In genomic region chr12:14417717-14418116, GRCh38 we compare ENCODE assay signal across 8 cellular contexts. TPM values are rescaled to one million over a fixed set of nuclear protein-coding genes. Genes with fewer than 3 reads are reported as not detected.
DNase-seq lines count a peak whose midpoint lies in the region; ATAC-seq and TF ChIP-seq lines count a peak whose summit lies in the region.

No MANE protein-coding gene starts in this region.

- H3K27ac ChIP-seq in A673 (ENCODE audit: low read depth, low read length, poor library complexity, severe bottlenecking) (peak overlapping the region; percentile 78), brain microvascular endothelial cell (peak overlapping the region; percentile 68), iPS DF 6.9 (ENCODE audit: low read length) (no peak overlapping the region), skeletal muscle tissue (ENCODE audit: low read depth, low read length) (peak overlapping the region; percentile 72)

- H3K36me3 ChIP-seq in A673 (ENCODE audit: insufficient read depth, low read length, poor library complexity, severe bottlenecking), result peaks cover 15% of the 10 kb centered on the region
- no peaks in the 10 kb centered on the region for H3K36me3 ChIP-seq in brain microvascular endothelial cell (replicated peaks)
- no peaks in the 10 kb centered on the region; the same call in 1 of the 2 replicates for H3K36me3 ChIP-seq in iPS DF 6.9 (ENCODE audit: control insufficient read depth, insufficient read depth, low read length)
- peaks cover 2 to 6% (median 5%) of the 10 kb centered on the region in 3 donors for H3K36me3 ChIP-seq in skeletal muscle tissue (ENCODE audit: control insufficient read depth in 3 of 3, insufficient read depth in 3 of 3, low read length in 3 of 3)

- intact Hi-C loops in A673 (cut with micrococcal nuclease; ENCODE audit: unreplicated experiment), result loop anchor here (1.0 to 2.0 kb wide), 3 partner anchors 51 to 177 kb away; no protein-coding TSS in a partner anchor

- POLR2A ChIA-PET in A673 (lab: Charles Lee; ENCODE audit: low non-redundant PET), result interaction anchor here (0.7 to 0.8 kb wide), 2 partner anchors 1281 to 1681 kb away, joined by 3 read pairs; no protein-coding TSS in a partner anchor

- H3K4me1 ChIP-seq in A673 (ENCODE audit: insufficient read depth, low read length, poor library complexity, severe bottlenecking) (peaks cover 50% of the 10 kb centered on the region), iPS DF 6.9 (ENCODE audit: control insufficient read depth, insufficient read depth, low read length) (peaks cover 1% of the 10 kb centered on the region; the same call in 1 of the 2 replicates), skeletal muscle tissue (ENCODE audit: control insufficient read depth in 3 of 3, insufficient read depth in 3 of 3, low read length in 3 of 3) (peaks cover 0 to 3% (median 0%) of the 10 kb centered on the region in 3 donors)

- ATAC-seq in HG03342 (IDR thresholded peaks at IDR 0.05; ENCODE audit: unreplicated experiment) (no peak), HG02973 (IDR thresholded peaks at IDR 0.05; ENCODE audit: unreplicated experiment) (no peak)

- no peaks in the 10 kb centered on the region for H3K27me3 ChIP-seq in A673 (replicated peaks; ENCODE audit: insufficient read depth, low read depth, low read length, poor library complexity)
- H3K27me3 ChIP-seq in brain microvascular endothelial cell (replicated peaks), result no peaks in the 10 kb centered on the region
- no peaks in the 10 kb centered on the region for H3K27me3 ChIP-seq in iPS DF 6.9 (ENCODE audit: control insufficient read depth, insufficient read depth, low read length)
- H3K27me3 ChIP-seq in skeletal muscle tissue (ENCODE audit: control insufficient read depth in 3 of 3, insufficient read depth in 3 of 3, low read length in 3 of 3), result no peaks in the 10 kb centered on the region

- TF ChIP-seq CTCF in A673 (conservative IDR thresholded peaks at IDR 0.05; ENCODE audit: low read depth, low read length), result no peak
- TF ChIP-seq CTCF in brain microvascular endothelial cell (IDR thresholded peaks at IDR 0.05; ENCODE audit: low read depth, low read length, missing control alignments), result no peak

- CTCF ChIA-PET in A673 (lab: Charles Lee), result interaction anchor here (0.8 to 2.2 kb wide), 3 partner anchors 36 to 351 kb away, joined by 3 to 15 read pairs (median 7); no protein-coding TSS in a partner anchor

- peak overlapping the region; percentile 34 for H3K4me3 ChIP-seq in A673 (ENCODE audit: low read depth, low read length, poor library complexity, severe bottlenecking)
- no peak overlapping the region for H3K4me3 ChIP-seq in brain microvascular endothelial cell (ENCODE audit: low read depth, low read length)
- no peak overlapping the region for H3K4me3 ChIP-seq in iPS DF 6.9 (ENCODE audit: low read length)
- peak overlapping the region; percentile 41 to 67 (median 46) for H3K4me3 ChIP-seq in skeletal muscle tissue (ENCODE audit: low read length in 3 of 3)

- in situ Hi-C loops in brain microvascular endothelial cell (cut with HindIII; ENCODE audit: low pct_ligation_motif_present, low sequenced_read_pairs), result no loop called here

- DNase-seq in A673 (ENCODE audit: low spot score), result peak; percentile 90
- peak; percentile 60 for DNase-seq in HCEC 1CT
- DNase-seq in T-helper 9 cell, result peak; percentile 53
- DNase-seq in brain microvascular endothelial cell, result peak; percentile 96
- DNase-seq in iPS DF 6.9 (ENCODE audit: low read depth, low spot score), result peak; percentile 75

- no CpG with 5 or more reads among the region's 3 CpGs for WGBS in iPS DF 6.9 (ENCODE audit: insufficient coverage, insufficient read length)

- H3K9me3 ChIP-seq in A673 (ENCODE audit: low read depth, low read length, poor library complexity, severe bottlenecking) (peaks cover 17% of the 10 kb centered on the region), iPS DF 6.9 (ENCODE audit: control insufficient read depth, insufficient read depth, low read length) (no peaks in the 10 kb centered on the region), skeletal muscle tissue (ENCODE audit: control insufficient read depth in 3 of 3, low read length in 3 of 3) (peaks cover 0 to 2% (median 0%) of the 10 kb centered on the region in 3 donors)

- BruUV-seq in A673 (replicated peaks; lab: Mats Ljungman, UMichigan), result no TSS peak

- H3K9ac ChIP-seq in skeletal muscle tissue (ENCODE audit: low read depth in 1 of 3, low read length in 3 of 3), result peak overlapping the region; percentile 46 to 51 (median 51)

RNA-seq across cellular contexts. Expression of gene ATF7IP, which starts 52.2 kb away (rescaled TPM):
- total RNA-seq in A673 (2021) (98.3 and 100 TPM in 2 replicates), skeletal muscle tissue (32.9 TPM)

Comparison
In these comparisons a context has a peak if more than half of its experiments do, and no peak if none do; other contexts are left out.
1. H3K4me3 ChIP-seq: peak in A673 (single experiment) and skeletal muscle tissue (3 of 3); none in brain microvascular endothelial cell (single experiment) and iPS DF 6.9 (single experiment).
2. Peak in every context shown above with its lines, with median percentiles within 50 percentile points of each other: DNase-seq.